ENCODE assay signal across 9 cellular contexts in genomic region chr9:87499455-87500015, GRCh38. TPM values are rescaled to one million over a fixed set of nuclear protein-coding genes. Genes with fewer than 3 reads are reported as not detected.
A peak's percentile ranks its signal among the peaks of the same experiment; 100 is the strongest.
DNase-seq lines count a peak whose midpoint lies in the region; ATAC-seq and TF ChIP-seq lines count a peak whose summit lies in the region.
"Had no signal": no experiment of that assay in that cellular context is flagged by ENCODE, and none has a peak within 500 bp of the region (broad histone marks: within the 10 kb centered on the region; RNA-seq: fewer than 3 reads in every experiment).

No MANE protein-coding gene starts in this region.

- no peaks in the 10 kb centered on the region for H3K27me3 ChIP-seq in body of pancreas
- no peaks in the 10 kb centered on the region for H3K27me3 ChIP-seq in neural cell (ENCODE audit: insufficient read depth, low read depth, low read length)

- H3K9me3 ChIP-seq in body of pancreas (no peaks in the 10 kb centered on the region), neural cell (ENCODE audit: low read length) (no peaks in the 10 kb centered on the region)

- peaks cover 5% of the 10 kb centered on the region for H3F3A ChIP-seq in neural cell (ENCODE audit: insufficient read depth, low read length, poor library complexity, severe bottlenecking)

- peak overlapping the region; percentile 99 for H3K4me2 ChIP-seq in neural cell (ENCODE audit: low read length)

- no peak for TF ChIP-seq CTCF in body of pancreas (IDR thresholded peaks at IDR 0.05)
- no peak for TF ChIP-seq CTCF in neural cell (IDR thresholded peaks at IDR 0.05; ENCODE audit: poor library complexity, severe bottlenecking)

- DNase-seq in body of pancreas: no peak
- DNase-seq in NK-92 (lab: John Stamatoyannopoulos, UW; ENCODE audit: unreplicated experiment): no peak
- no peak for DNase-seq in NCI-H1417 treated with DMSO at 0.1 percent for 48 hours (lab: John Stamatoyannopoulos, UW)
- DNase-seq in ureter (ENCODE audit: low spot score): no peak
- DNase-seq: islet precursor cell had no signal

- H3K79me2 ChIP-seq in neural cell (replicated peaks; ENCODE audit: insufficient read depth, low read length): peaks cover 48% of the 10 kb centered on the region

- TF ChIP-seq RAD21 in neural cell (conservative IDR thresholded peaks at IDR 0.05): no peak

- H3K4me1 ChIP-seq in body of pancreas: peaks cover 57% of the 10 kb centered on the region

- H3K9me2 ChIP-seq in neural cell (ENCODE audit: insufficient read depth, low read length): no peaks in the 10 kb centered on the region

- H3K27ac ChIP-seq in body of pancreas: peak overlapping the region; percentile 2 to 95 (median 91)
- H3K27ac ChIP-seq in neural cell (ENCODE audit: low read length): peak overlapping the region; percentile 87

- 20 to 24% methylated on average over 2 of the region's 2 CpGs for WGBS in body of pancreas, 2 donors

- H2AFZ ChIP-seq in neural cell (ENCODE audit: low read depth, low read length): no peak overlapping the region

- intact Hi-C loops in body of pancreas (cut with DNase I): loop anchor here (10.0 kb wide), 1 partner anchor 165 kb away; no protein-coding TSS in a partner anchor

- H4K20me1 ChIP-seq in neural cell (ENCODE audit: insufficient read depth): no peaks in the 10 kb centered on the region

- no peak for TF ChIP-seq EP300 in neural cell (conservative IDR thresholded peaks at IDR 0.05; ENCODE audit: poor library complexity, severe bottlenecking)

- peak overlapping the region; percentile 95 for H3K9ac ChIP-seq in neural cell (ENCODE audit: low read length)

- ATAC-seq in GM18508 (IDR thresholded peaks at IDR 0.05; ENCODE audit: insufficient read depth, unreplicated experiment) (peak; percentile 33), HG02885 (IDR thresholded peaks at IDR 0.05; ENCODE audit: poor library complexity, unreplicated experiment) (peak; percentile 63), body of pancreas (no peak), GM18519 (IDR thresholded peaks at IDR 0.05; ENCODE audit: low FRiP score, unreplicated experiment) (no peak)

- TF ChIP-seq POLR2A in body of pancreas (IDR thresholded peaks at IDR 0.05): no peak

- H3K36me3 ChIP-seq in body of pancreas (replicated peaks in 1 of 2; ENCODE audit: insufficient read depth in 1 of 2, low read depth in 2 of 2) (no peaks in the 10 kb centered on the region), neural cell (ENCODE audit: insufficient read depth, low read length) (no peaks in the 10 kb centered on the region)

- H3K4me3 ChIP-seq in body of pancreas: peak overlapping the region in 1 of 2 donors; percentile 85
- H3K4me3 ChIP-seq in neural cell (ENCODE audit: low read length): peak overlapping the region; percentile 97

TF ChIP-seq in neural cell, 6 proteins besides CTCF, POLR2A, EP300 and RAD21:
- TF ChIP-seq SMC3 (conservative IDR thresholded peaks at IDR 0.05; ENCODE audit: poor library complexity): no peak
- no peak for TF ChIP-seq MXI1 (conservative IDR thresholded peaks at IDR 0.05; ENCODE audit: poor library complexity, severe bottlenecking)
- TF ChIP-seq TAF1 (IDR thresholded peaks at IDR 0.05; ENCODE audit: low read depth): no peak
- TF ChIP-seq EZH2 (IDR thresholded peaks at IDR 0.05; ENCODE audit: borderline replicate concordance, insufficient read depth, low read length, poor library complexity, severe bottlenecking): no peak
- no peak for TF ChIP-seq REST (IDR thresholded peaks at IDR 0.05; ENCODE audit: borderline replicate concordance)
- no peak for TF ChIP-seq POLR2AphosphoS5 (IDR thresholded peaks at IDR 0.05)

RNA-seq across cellular contexts. Expression of gene DAPK1, which starts 1.9 kb away (rescaled TPM):
- total RNA-seq in body of pancreas: 100 to 1,000 TPM in 1 of 2 donors, 10 to 100 TPM in 1; 79.6 to 152 TPM
- polyA plus RNA-seq in neural cell: 45.0 and 57.3 TPM in 2 replicates
- 90.8 and 92.6 TPM in 2 replicates for polyA minus RNA-seq in neural cell
- total RNA-seq in ureter: 100 TPM

Comparison
In these comparisons a context has a peak if more than half of its experiments do, and no peak if none do; other contexts are left out.
1. ATAC-seq: peak in GM18508 (single experiment) and HG02885 (single experiment); none in body of pancreas (single experiment) and GM18519 (single experiment).